ENCODE assay signal across 8 cellular contexts in the genomic region with DNA sequence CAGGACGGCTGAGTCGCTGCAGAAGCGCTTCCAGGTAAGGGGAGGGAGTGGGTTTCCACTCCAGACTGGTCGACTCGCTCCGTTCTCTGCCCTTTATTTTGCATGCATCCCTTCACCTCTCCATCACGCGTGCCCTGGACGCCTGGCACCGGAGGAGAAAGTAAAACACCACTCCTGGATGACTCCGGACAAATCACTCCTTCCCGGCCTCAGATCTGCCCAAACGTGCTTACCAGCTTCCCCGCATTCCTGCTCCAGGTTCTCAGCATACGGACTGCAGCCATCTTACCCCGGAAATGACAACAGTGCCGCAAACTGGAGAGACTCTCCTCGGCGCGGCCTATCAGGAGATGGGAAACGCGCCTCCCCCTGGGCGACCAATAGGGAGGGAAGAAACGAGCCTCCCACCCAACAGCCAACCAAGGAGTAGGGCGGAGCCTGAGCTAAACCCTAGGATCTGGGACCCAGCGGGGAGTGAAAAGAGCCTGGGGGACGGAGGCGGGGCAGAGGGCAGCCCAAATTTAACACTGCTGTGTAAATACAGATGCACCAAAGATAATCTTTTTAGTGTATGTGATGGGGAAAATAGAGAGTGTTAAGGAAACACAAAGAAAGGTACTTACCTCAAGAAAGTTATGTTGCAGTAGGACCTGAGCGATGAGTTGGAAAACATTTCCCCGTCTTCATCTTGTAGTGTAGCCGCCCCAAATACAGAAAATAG. TPM values are rescaled to one million over a fixed set of nuclear protein-coding genes. Genes with fewer than 3 reads are reported as not detected.
DNase-seq lines count a peak whose midpoint lies in the region; ATAC-seq and TF ChIP-seq lines count a peak whose summit lies in the region.

Gene DBT, minus strand, starts transcription at position 298 of the 721 bp plus-strand sequence. Its CDS starts 14 bp downstream, at position 284.

- H3K4me1 Mint-ChIP-seq in naive B cell = peaks cover 9 to 19% (median 11%) of the 10 kb centered on the region in 3 donors
- H3K4me1 Mint-ChIP-seq in stimulated activated memory B cell treated with anti-CD40 and anti-IgM and Interleukin-4, amounts not matched to agents 10 μg/mL and 1 μg/mL and 100 μg/mL, for 72 hours = peaks cover 10% of the 10 kb centered on the region

- H3K9me2 ChIP-seq in DOHH2 (replicated peaks; ENCODE audit: control insufficient read depth, low read length) = no peaks in the 10 kb centered on the region
- H3K9me2 ChIP-seq in GM23248 (ENCODE audit: insufficient read depth) = no peaks in the 10 kb centered on the region

- WGBS in GM23248 (ENCODE audit: low coverage in 1 of 2, low lambda C conversion rate in 2 of 2, missing lambda C conversion rate in 2 of 2), 2 experiments = 0 to 2% methylated on average over 31 of the region's 31 CpGs

- H3K36me3 Mint-ChIP-seq in naive B cell = no peaks in the 10 kb centered on the region
- H3K36me3 Mint-ChIP-seq in stimulated activated memory B cell treated with anti-CD40 and anti-IgM and Interleukin-4, amounts not matched to agents 10 μg/mL and 1 μg/mL and 100 μg/mL, for 72 hours = no peaks in the 10 kb centered on the region

- H3K4me1 ChIP-seq in DOHH2 (ENCODE audit: control insufficient read depth, low read length) (peaks cover 22% of the 10 kb centered on the region), GM23248 (ENCODE audit: insufficient read depth) (peaks cover 7% of the 10 kb centered on the region; the same call in 1 of the 2 replicates), fibroblast of lung (ENCODE audit: control insufficient read depth, extremely low read depth, insufficient read depth, low read length) (no peaks in the 10 kb centered on the region)

- TF ChIP-seq CTCF in DOHH2 (IDR thresholded peaks at IDR 0.05; ENCODE audit: low read depth, low read length, poor library complexity, severe bottlenecking) (no peak), fibroblast of lung (conservative IDR thresholded peaks at IDR 0.05 in 1 of 2, IDR thresholded peaks at IDR 0.05 in 1 of 2; ENCODE audit: low read depth in 1 of 2, low read length in 2 of 2) (no peak)

- H3K79me2 ChIP-seq in DOHH2 (ENCODE audit: control insufficient read depth, low read length) (peaks cover 34% of the 10 kb centered on the region), GM23248 (ENCODE audit: insufficient read depth) (peaks cover 47% of the 10 kb centered on the region), fibroblast of lung (ENCODE audit: control insufficient read depth, insufficient read depth, low read length) (peaks cover 7% of the 10 kb centered on the region)

- no peaks in the 10 kb centered on the region for H3F3A ChIP-seq in DOHH2 (ENCODE audit: control insufficient read depth, insufficient read depth)
- no peaks in the 10 kb centered on the region for H3F3A ChIP-seq in GM23248 (ENCODE audit: insufficient read depth)

- H3K36me3 ChIP-seq in DOHH2 (ENCODE audit: control insufficient read depth, low read length) = peaks cover 7% of the 10 kb centered on the region
- H3K36me3 ChIP-seq in GM23248 (ENCODE audit: low read depth) = no peaks in the 10 kb centered on the region
- H3K36me3 ChIP-seq in fibroblast of lung (ENCODE audit: control insufficient read depth, insufficient read depth, low read length) = no peaks in the 10 kb centered on the region

- H3K9me3 Mint-ChIP-seq in naive B cell = no peaks in the 10 kb centered on the region
- H3K9me3 Mint-ChIP-seq in stimulated activated memory B cell treated with anti-CD40 and anti-IgM and Interleukin-4, amounts not matched to agents 10 μg/mL and 1 μg/mL and 100 μg/mL, for 72 hours = no peaks in the 10 kb centered on the region

- H3K27ac ChIP-seq in DOHH2 (ENCODE audit: low read depth, low read length) = peak within 1 kb of the TSS; percentile 5; the same call in 1 of the 2 replicates
- H3K27ac ChIP-seq in GM23248 = peak within 1 kb of the TSS; percentile 64
- H3K27ac ChIP-seq in fibroblast of lung (ENCODE audit: insufficient read depth, low read length) = peak within 1 kb of the TSS; percentile 88

- H3K4me3 Mint-ChIP-seq in naive B cell = peak within 1 kb of the TSS in 1 of 8 donors; percentile 73
- H3K4me3 Mint-ChIP-seq in stimulated activated memory B cell treated with anti-CD40 and anti-IgM and Interleukin-4, amounts not matched to agents 10 μg/mL and 1 μg/mL and 100 μg/mL, for 72 hours = no peak within 1 kb of the TSS

- in situ Hi-C loops in GM23248 (cut with MboI) = no loop called here

- peak; percentile 98 for DNase-seq in GM23248
- peak; percentile 96 to 97 for DNase-seq in Kasumi-1 (lab: John Stamatoyannopoulos, UW)
- peak; percentile 97 for DNase-seq in RKO (ENCODE audit: low spot score)
- peak; percentile 84 for DNase-seq in activated T-helper 1 cell treated with Interleukin-2 at 50 U/mL for 16 hours (ENCODE audit: low read depth)
- DNase-seq in fibroblast of lung (ENCODE audit: low read depth in 2 of 2) = peak; percentile 94
- DNase-seq in naive B cell = peak; percentile 87

- H2AFZ ChIP-seq in GM23248 = peak within 1 kb of the TSS; percentile 98
- peak within 1 kb of the TSS; percentile 95 for H2AFZ ChIP-seq in fibroblast of lung (ENCODE audit: low read length)

- H4K20me1 ChIP-seq in DOHH2 (ENCODE audit: control insufficient read depth, insufficient read depth, low read depth, low read length) (no peaks in the 10 kb centered on the region), GM23248 (ENCODE audit: insufficient read depth) (no peaks in the 10 kb centered on the region), fibroblast of lung (ENCODE audit: control insufficient read depth, extremely low read depth, insufficient read depth, low read length) (no peaks in the 10 kb centered on the region)

- peak; percentile 100 for ATAC-seq in naive B cell (ENCODE audit: low read depth in 2 of 2)
- peak; percentile 100 for ATAC-seq in stimulated activated memory B cell treated with anti-CD40 and anti-IgM and Interleukin-4, amounts not matched to agents 10 μg/mL and 1 μg/mL and 100 μg/mL, for 72 hours

- no peaks in the 10 kb centered on the region for H3K27me3 Mint-ChIP-seq in naive B cell
- H3K27me3 Mint-ChIP-seq in stimulated activated memory B cell treated with anti-CD40 and anti-IgM and Interleukin-4, amounts not matched to agents 10 μg/mL and 1 μg/mL and 100 μg/mL, for 72 hours = no peaks in the 10 kb centered on the region

- H3K9me3 ChIP-seq in DOHH2 (ENCODE audit: control insufficient read depth, insufficient read depth, low read length) = no peaks in the 10 kb centered on the region
- H3K9me3 ChIP-seq in GM23248 (ENCODE audit: low read depth) = no peaks in the 10 kb centered on the region
- H3K9me3 ChIP-seq in fibroblast of lung (ENCODE audit: control insufficient read depth, insufficient read depth, low read depth, low read length) = no peaks in the 10 kb centered on the region

- peak within 1 kb of the TSS in 2 of 6 donors; percentile 12 to 27 for H3K27ac Mint-ChIP-seq in naive B cell
- no peak within 1 kb of the TSS for H3K27ac Mint-ChIP-seq in stimulated activated memory B cell treated with anti-CD40 and anti-IgM and Interleukin-4, amounts not matched to agents 10 μg/mL and 1 μg/mL and 100 μg/mL, for 72 hours

- H3K27me3 ChIP-seq in DOHH2 (ENCODE audit: control insufficient read depth, low read length) (no peaks in the 10 kb centered on the region), GM23248 (replicated peaks; ENCODE audit: insufficient read depth) (no peaks in the 10 kb centered on the region), fibroblast of lung (ENCODE audit: control insufficient read depth, insufficient read depth, low read length) (no peaks in the 10 kb centered on the region)

- H3K4me2 ChIP-seq in DOHH2 (ENCODE audit: low read length) (peak within 1 kb of the TSS; percentile 87), GM23248 (ENCODE audit: unreplicated experiment) (peak within 1 kb of the TSS; percentile 99), fibroblast of lung (ENCODE audit: extremely low read depth, insufficient read depth, low read length) (peak within 1 kb of the TSS; percentile 86)

- H3K4me3 ChIP-seq in DOHH2 (ENCODE audit: low read length) (peak within 1 kb of the TSS; percentile 97), GM23248 (peak within 1 kb of the TSS; percentile 93), fibroblast of lung (replicated peaks in 1 of 4; ENCODE audit: control extremely low read depth in 1 of 4, insufficient read depth in 1 of 4, low read depth in 3 of 4, low read length in 4 of 4) (peak within 1 kb of the TSS; percentile 76 to 92 (median 80))

- H3K9ac ChIP-seq in GM23248 (peak within 1 kb of the TSS; percentile 93), fibroblast of lung (ENCODE audit: insufficient read depth, low read length) (peak within 1 kb of the TSS; percentile 68)

RNA-seq across cellular contexts. Expression of gene DBT, which starts in this region (rescaled TPM):
- 4.2 and 5.3 TPM in 2 replicates for total RNA-seq in GM23248 (2014; rRNA removed; shearing (Covaris generic))
- 6.4 and 7.4 TPM in 2 replicates for polyA plus RNA-seq in GM23248 (2016; fragmentation: Nextera tagmentation; extraction: Ambion mirVana)
- 5.4 and 7.9 TPM in 2 replicates for total RNA-seq in fibroblast of lung
- 6.4 and 9.4 TPM in 2 replicates for polyA plus RNA-seq in fibroblast of lung
- polyA plus RNA-seq in fibroblast of lung (2012) = 4.6 and 6.5 TPM in 2 replicates
- polyA minus RNA-seq in fibroblast of lung (ENCODE audit: low replicate concordance) = 0.78 and 1.9 TPM in 2 replicates
- polyA plus RNA-seq in naive B cell (ENCODE audit: low read depth in 6 of 6) = 1 to 10 TPM; 2.1 to 7.2 (median 4.5) TPM

Comparison
In these comparisons a context has a peak if more than half of its experiments do, and no peak if none do; other contexts are left out.
1. Peak in every context shown above with its lines: DNase-seq, ATAC-seq, H3K4me3 ChIP-seq and H3K27ac ChIP-seq.
2. H3K27ac ChIP-seq: peak in every context shown above with its lines; median percentile 88 in fibroblast of lung; 64 in GM23248; 5 in DOHH2.